24 cellular contexts compared by ENCODE assay signal in genomic region chr3:126531051-126531330, GRCh38. TPM values are rescaled to one million over a fixed set of nuclear protein-coding genes. Genes with fewer than 3 reads are reported as not detected.
DNase-seq lines count a peak whose midpoint lies in the region; ATAC-seq and TF ChIP-seq lines count a peak whose summit lies in the region.
"Had no signal": no experiment of that assay in that cellular context is flagged by ENCODE, and none has a peak within 500 bp of the region (broad histone marks: within the 10 kb centered on the region; RNA-seq: fewer than 3 reads in every experiment).

No MANE protein-coding gene starts in this region.

- ATAC-seq in upper lobe of left lung (ENCODE audit: low FRiP score in 2 of 2), result no peak
- no peak for ATAC-seq in stimulated activated naive B cell treated with anti-CD40 and anti-IgM and Interleukin-4, amounts not matched to agents 10 μg/mL and 1 μg/mL and 100 μg/mL, for 72 hours (replicated peaks)
- ATAC-seq: K562, Panc1 had no signal

- H3K27me3 Mint-ChIP-seq in endodermal cell (ENCODE audit: insufficient read depth), result peaks cover 10% of the 10 kb centered on the region
- H3K27me3 Mint-ChIP-seq in stimulated activated naive B cell treated with anti-CD40 and anti-IgM and Interleukin-4, amounts not matched to agents 10 μg/mL and 1 μg/mL and 100 μg/mL, for 72 hours, result peaks cover 13 to 19% of the 10 kb centered on the region in 2 donors

- H3K4me1 ChIP-seq in endodermal cell (ENCODE audit: control insufficient read depth, insufficient read depth, low read length) (no peaks in the 10 kb centered on the region), mucosa of rectum (ENCODE audit: control insufficient read depth in 2 of 2, insufficient read depth in 2 of 2, low read length in 2 of 2) (peaks cover 0 to 2% of the 10 kb centered on the region in 2 donors), upper lobe of left lung (peaks cover 0 to 6% (median 2%) of the 10 kb centered on the region in 4 donors)
- H3K4me1 ChIP-seq: SJCRH30 had no signal

- TF ChIP-seq CTCF in HL-60 (IDR thresholded peaks at IDR 0.05; ENCODE audit: insufficient read depth, low read length) (no peak), endodermal cell (conservative IDR thresholded peaks at IDR 0.05) (peak; percentile 3), upper lobe of left lung (IDR thresholded peaks at IDR 0.05) (no peak)

- no peak overlapping the region for H3K27ac Mint-ChIP-seq in endodermal cell
- no peak overlapping the region for H3K27ac Mint-ChIP-seq in stimulated activated naive B cell treated with anti-CD40 and anti-IgM and Interleukin-4, amounts not matched to agents 10 μg/mL and 1 μg/mL and 100 μg/mL, for 72 hours
- H3K27ac Mint-ChIP-seq: H9, HFFc6 had no signal

- no peaks in the 10 kb centered on the region for H3K9me3 Mint-ChIP-seq in endodermal cell
- no peaks in the 10 kb centered on the region for H3K9me3 Mint-ChIP-seq in stimulated activated naive B cell treated with anti-CD40 and anti-IgM and Interleukin-4, amounts not matched to agents 10 μg/mL and 1 μg/mL and 100 μg/mL, for 72 hours
- H3K9me3 Mint-ChIP-seq: CD8-positive, alpha-beta memory T cell; H9; HFFc6 had no signal

- DNase-seq in HL-60 (ENCODE audit: low read depth in 1 of 2, low spot score in 1 of 2), result no peak
- no peak for DNase-seq in endodermal cell
- no peak for DNase-seq in upper lobe of left lung
- DNase-seq in central memory CD4-positive, alpha-beta T cell, result no peak
- no peak for DNase-seq in stimulated activated naive B cell treated with anti-CD40 and anti-IgM and Interleukin-4, amounts not matched to agents 10 μg/mL and 1 μg/mL and 100 μg/mL, for 72 hours
- no peak for DNase-seq in NCI-H1092 treated with DMSO at 0.1 percent for 48 hours (lab: John Stamatoyannopoulos, UW)
- DNase-seq: GM23248; H9; HFFc6; MM.1S; NCI-H1048; NCI-H146; NCI-H2029 treated with DMSO at 0.1 percent for 48 hours; NCI-H226; NCI-H510A treated with DMSO at 0.1 percent for 48 hours; NCI-H774; NK-92 treated with Interleukin-12 subunit alpha and Interleukin-12 subunit beta, amount 100 ng/mL, for 24 hours; SJCRH30 had no signal

- no peaks in the 10 kb centered on the region for H3K36me3 Mint-ChIP-seq in endodermal cell (ENCODE audit: low read depth)
- H3K36me3 Mint-ChIP-seq in stimulated activated naive B cell treated with anti-CD40 and anti-IgM and Interleukin-4, amounts not matched to agents 10 μg/mL and 1 μg/mL and 100 μg/mL, for 72 hours, result no peaks in the 10 kb centered on the region
- H3K36me3 Mint-ChIP-seq: CD8-positive, alpha-beta memory T cell had no signal

- no peaks in the 10 kb centered on the region for H3K9me3 ChIP-seq in endodermal cell (ENCODE audit: control insufficient read depth, low read length)
- no peaks in the 10 kb centered on the region for H3K9me3 ChIP-seq in mucosa of rectum (ENCODE audit: control insufficient read depth in 2 of 2, low read length in 2 of 2)
- no peaks in the 10 kb centered on the region for H3K9me3 ChIP-seq in upper lobe of left lung
- H3K9me3 ChIP-seq: SJCRH30 had no signal

- TF ChIP-seq POLR2A in upper lobe of left lung (IDR thresholded peaks at IDR 0.05), result no peak

- no peak overlapping the region for H3K4me3 Mint-ChIP-seq in endodermal cell
- no peak overlapping the region for H3K4me3 Mint-ChIP-seq in stimulated activated naive B cell treated with anti-CD40 and anti-IgM and Interleukin-4, amounts not matched to agents 10 μg/mL and 1 μg/mL and 100 μg/mL, for 72 hours
- H3K4me3 Mint-ChIP-seq: CD8-positive, alpha-beta memory T cell; H9; HFFc6 had no signal

- H3K27me3 ChIP-seq in HL-60 (ENCODE audit: insufficient read depth, poor library complexity, severe bottlenecking) (no peaks in the 10 kb centered on the region), endodermal cell (ENCODE audit: control insufficient read depth, insufficient read depth, low read length, poor library complexity, severe bottlenecking) (peaks cover 25% of the 10 kb centered on the region), mucosa of rectum (ENCODE audit: control insufficient read depth in 2 of 2, insufficient read depth in 2 of 2, low read length in 2 of 2) (no peaks in the 10 kb centered on the region), upper lobe of left lung (no peaks in the 10 kb centered on the region)

- no peak for TF ChIP-seq EP300 in upper lobe of left lung (IDR thresholded peaks at IDR 0.05)

- H3K4me1 Mint-ChIP-seq in endodermal cell, result no peaks in the 10 kb centered on the region
- H3K4me1 Mint-ChIP-seq in stimulated activated naive B cell treated with anti-CD40 and anti-IgM and Interleukin-4, amounts not matched to agents 10 μg/mL and 1 μg/mL and 100 μg/mL, for 72 hours, result peaks cover 0 to 8% of the 10 kb centered on the region in 2 donors
- H3K4me1 Mint-ChIP-seq: CD8-positive, alpha-beta memory T cell had no signal

- WGBS in endodermal cell (ENCODE audit: insufficient coverage in 1 of 2, insufficient read length in 1 of 2), 2 experiments, result 92 to 94% methylated on average over 5 to 6 of the region's 6 CpGs
- WGBS in upper lobe of left lung, 2 donors, result 80% methylated on average over 6 of the region's 6 CpGs; no CpG with 5 or more reads in 1 of the 2 donors

- H3K27ac ChIP-seq in HL-60 (replicated peaks) (peak overlapping the region; percentile 93), endodermal cell (ENCODE audit: low read depth, low read length) (no peak overlapping the region), mucosa of rectum (ENCODE audit: low read depth in 2 of 2, low read length in 2 of 2) (peak overlapping the region; percentile 27 to 56), upper lobe of left lung (peak overlapping the region; percentile 54 to 79 (median 78))
- H3K27ac ChIP-seq: GM23248, SJCRH30 had no signal

- no peak overlapping the region for H3K9ac ChIP-seq in endodermal cell (ENCODE audit: extremely low read depth, low read length, poor library complexity, severe bottlenecking)
- H3K9ac ChIP-seq in mucosa of rectum (ENCODE audit: low read depth in 1 of 2, low read length in 2 of 2), result no peak overlapping the region
- H3K9ac ChIP-seq: GM23248 had no signal

- H3K4me3 ChIP-seq in HL-60 (replicated peaks; ENCODE audit: insufficient read depth, low read length) (no peak overlapping the region), endodermal cell (ENCODE audit: low read length) (no peak overlapping the region), mucosa of rectum (ENCODE audit: low read length in 2 of 2) (no peak overlapping the region), upper lobe of left lung (no peak overlapping the region)
- H3K4me3 ChIP-seq: GM23248, K562, SJCRH30 had no signal

- H3K36me3 ChIP-seq in endodermal cell (ENCODE audit: control insufficient read depth, insufficient read depth, low read length) (no peaks in the 10 kb centered on the region), mucosa of rectum (ENCODE audit: control insufficient read depth in 2 of 2, insufficient read depth in 2 of 2, low read length in 2 of 2) (no peaks in the 10 kb centered on the region), upper lobe of left lung (no peaks in the 10 kb centered on the region)
- H3K36me3 ChIP-seq: SJCRH30 had no signal

RNA-seq across cellular contexts. Expression of gene CHST13, which starts 7.0 kb away (rescaled TPM):
- 1 to 10 TPM; 1.6 to 6.7 TPM for total RNA-seq in endodermal cell
- polyA plus RNA-seq in endodermal cell (2013, experiment 1 of 2), result 0.64 TPM
- 0.37 TPM for polyA plus RNA-seq in endodermal cell (2013, experiment 2 of 2)
- 1 to 10 TPM in 3 of 6 donors, under 1 TPM in 1, not detected in 2; 0.57 to 3.1 (median 2.0) TPM for total RNA-seq in upper lobe of left lung
- total RNA-seq: Daoy, GM23248, HFFc6, K562, LHCN-M2, SJCRH30 had no signal
- polyA plus RNA-seq: CD8-positive, alpha-beta memory T cell; K562 had no signal

RNA-seq across cellular contexts. Expression of gene UROC1, which starts 13.4 kb away (rescaled TPM):
- total RNA-seq in endodermal cell (not detected), upper lobe of left lung (not detected)
- polyA plus RNA-seq in endodermal cell (2013, experiment 1 of 2), result not detected
- polyA plus RNA-seq in endodermal cell (2013, experiment 2 of 2), result not detected
- total RNA-seq: CD8-positive, alpha-beta memory T cell; Daoy; GM23248; H9; HFFc6; K562; LHCN-M2; SJCRH30 had no signal
- polyA plus RNA-seq: CD8-positive, alpha-beta memory T cell; GM23248; K562 had no signal

RNA-seq across cellular contexts. Expression of gene C3orf22, which starts 27.7 kb away (rescaled TPM):
- total RNA-seq in endodermal cell, result not detected
- polyA plus RNA-seq in endodermal cell (2013, experiment 1 of 2), result not detected
- polyA plus RNA-seq in endodermal cell (2013, experiment 2 of 2), result not detected
- total RNA-seq in upper lobe of left lung, result not detected
- total RNA-seq: CD8-positive, alpha-beta memory T cell; Daoy; GM23248; H9; HFFc6; K562; LHCN-M2; SJCRH30 had no signal
- polyA plus RNA-seq: CD8-positive, alpha-beta memory T cell; GM23248; K562 had no signal

RNA-seq across cellular contexts. Expression of gene ZXDC, which starts 55.3 kb away (rescaled TPM):
- total RNA-seq in endodermal cell (10 to 100 TPM; 30.5 to 31.6 TPM), upper lobe of left lung (100 to 1,000 TPM in 1 of 6 donors, 10 to 100 TPM in 5; 35.9 to 112 (median 53.5) TPM)
- 22.5 TPM for polyA plus RNA-seq in endodermal cell (2013, experiment 1 of 2)
- polyA plus RNA-seq in endodermal cell (2013, experiment 2 of 2), result 21.5 TPM
